1 cellular context compared by ENCODE assay signal in genomic region chr1:225635649-225636048, GRCh38.
TF ChIP-seq lines count a peak whose summit lies in the region.

No MANE protein-coding gene starts in this region.

TF ChIP-seq in WTC11, 78 proteins besides CTCF, POLR2A, EP300 and RAD21 (continued from another document):
- TF ChIP-seq FOXK1 (CRISPR knock-in tag; IDR thresholded peaks at IDR 0.05) (no peak), IRF2 (CRISPR knock-in tag; IDR thresholded peaks at IDR 0.05; ENCODE audit: borderline replicate concordance, low read depth) (no peak), JUN (CRISPR knock-in tag; IDR thresholded peaks at IDR 0.05) (no peak), E2F1 (CRISPR knock-in tag; IDR thresholded peaks at IDR 0.05) (no peak), ERG (CRISPR knock-in tag; IDR thresholded peaks at IDR 0.05) (no peak), SMAD4 (CRISPR knock-in tag; IDR thresholded peaks at IDR 0.05) (no peak), FOXP1 (CRISPR knock-in tag; IDR thresholded peaks at IDR 0.05; ENCODE audit: borderline replicate concordance) (no peak), ZNF512 (CRISPR knock-in tag; IDR thresholded peaks at IDR 0.05; ENCODE audit: borderline replicate concordance) (no peak), E2F4 (CRISPR knock-in tag; IDR thresholded peaks at IDR 0.05; ENCODE audit: borderline replicate concordance, low read depth) (no peak), ATF1 (CRISPR knock-in tag; IDR thresholded peaks at IDR 0.05) (no peak), SOX15 (CRISPR knock-in tag; IDR thresholded peaks at IDR 0.05) (no peak)
